In the genomic region with DNA sequence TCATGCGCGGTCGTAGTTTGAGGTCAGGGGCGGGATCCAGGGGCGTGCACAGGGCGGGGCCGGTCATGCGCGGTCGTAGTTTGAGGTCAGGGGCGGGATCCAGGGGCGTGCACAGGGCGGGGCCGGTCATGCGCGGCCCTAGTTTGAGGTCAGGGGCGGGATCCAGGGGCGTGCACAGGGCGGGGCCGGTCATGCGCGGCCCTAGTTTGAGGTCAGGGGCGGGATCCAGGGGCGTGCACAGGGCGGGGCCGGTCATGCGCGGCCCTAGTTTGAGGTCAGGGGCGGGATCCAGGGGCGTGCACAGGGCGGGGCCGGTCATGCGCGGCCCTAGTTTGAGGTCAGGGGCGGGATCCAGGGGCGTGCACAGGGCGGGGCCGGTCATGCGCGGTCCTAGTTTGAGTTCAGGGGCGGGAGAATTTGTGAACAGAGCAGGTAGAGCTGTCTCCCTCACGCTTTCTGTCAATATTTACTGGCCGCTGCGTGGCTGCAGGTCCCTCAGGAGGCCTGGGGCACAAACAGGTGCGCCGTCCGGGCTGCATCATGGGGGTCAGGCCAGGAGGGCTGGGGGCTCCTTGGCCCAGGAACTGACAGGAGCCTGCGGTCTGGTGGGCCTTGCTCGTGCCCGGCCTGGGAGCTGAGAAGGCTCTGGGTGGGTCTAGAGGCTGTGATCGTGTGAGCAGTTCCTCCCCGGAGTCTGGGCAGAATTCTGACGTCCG, we compare ENCODE assay signal across 9 cellular contexts. TPM values are rescaled to one million over a fixed set of nuclear protein-coding genes. Genes with fewer than 3 reads are reported as not detected.
A peak's percentile ranks its signal among the peaks of the same experiment; 100 is the strongest.
DNase-seq lines count a peak whose midpoint lies in the region; ATAC-seq and TF ChIP-seq lines count a peak whose summit lies in the region.
"Not testable (repeated sequence)": the region's sequence is repeated elsewhere in the genome, so short reads cannot be mapped to it uniquely, and the experiment has no call there.
"Had no signal": no experiment of that assay in that cellular context is flagged by ENCODE, and none has a peak within 500 bp of the region (broad histone marks: within the 10 kb centered on the region; RNA-seq: fewer than 3 reads in every experiment).

No MANE protein-coding gene starts in this region.

- peak overlapping the region in 1 of 2 donors; percentile 42 for H3K4me3 ChIP-seq in CD4-positive, alpha-beta memory T cell (ENCODE audit: low read length in 2 of 2)
- H3K4me3 ChIP-seq in effector memory CD4-positive, alpha-beta T cell (ENCODE audit: insufficient read depth, low read depth, low read length, poor library complexity, severe bottlenecking) = peak overlapping the region; percentile 61
- peak overlapping the region; percentile 21 for H3K4me3 ChIP-seq in kidney epithelial cell (ENCODE audit: low read depth, low read length)

- H3K9me3 Mint-ChIP-seq in CD4-positive, alpha-beta memory T cell = peaks cover 0 to 12% (median 0%) of the 10 kb centered on the region in 8 donors
- H3K9me3 Mint-ChIP-seq in activated B cell treated with CpG ODN at 0.5 μM for 24 hours; activated naive CD4-positive, alpha-beta T cell treated with anti-CD3 and anti-CD28 coated beads for 36 hours; osteocyte (ENCODE audit: unreplicated experiment); stimulated activated naive CD8-positive, alpha-beta T cell treated with anti-CD3 and anti-CD28 coated beads, Interleukin-15, Interleukin-2, amounts not matched to agents 100 ng/mL and 50 ng/mL, for 24 hours: not testable (repeated sequence)

- H3K9me3 ChIP-seq in CD4-positive, alpha-beta memory T cell (ENCODE audit: control insufficient read depth in 1 of 2, low read length in 2 of 2); effector memory CD4-positive, alpha-beta T cell (ENCODE audit: control insufficient read depth, low read length): not testable (repeated sequence)

- peaks cover 17% of the 10 kb centered on the region for H3K4me1 ChIP-seq in CD4-positive, alpha-beta memory T cell (ENCODE audit: insufficient read depth, low read length)
- peaks cover 14% of the 10 kb centered on the region for H3K4me1 ChIP-seq in effector memory CD4-positive, alpha-beta T cell (ENCODE audit: control insufficient read depth, insufficient read depth, low read length, poor library complexity, severe bottlenecking)

- POLR2A ChIA-PET in CD4-positive, alpha-beta memory T cell (lab: Charles Lee; ENCODE audit: partially characterized antibody) = interaction anchor here (1.2 kb wide), 1 partner anchor 15 kb away, joined by 6 read pairs; no protein-coding TSS in a partner anchor
- POLR2A ChIA-PET in activated B cell treated with CpG ODN at 0.5 μM for 24 hours (lab: Charles Lee) = interaction anchor here (0.8 kb wide), 1 partner anchor 556 kb away, joined by 3 read pairs; no protein-coding TSS in a partner anchor

- H3K27ac Mint-ChIP-seq in CD4-positive, alpha-beta memory T cell = peak overlapping the region in 5 of 7 donors; percentile 57 to 93 (median 86)
- H3K27ac Mint-ChIP-seq in activated B cell treated with CpG ODN at 0.5 μM for 24 hours (peak overlapping the region; percentile 66), osteocyte (ENCODE audit: unreplicated experiment) (peak overlapping the region; percentile 18)
- H3K27ac Mint-ChIP-seq in activated naive CD4-positive, alpha-beta T cell treated with anti-CD3 and anti-CD28 coated beads for 36 hours = peak overlapping the region; percentile 53
- H3K27ac Mint-ChIP-seq in stimulated activated naive CD8-positive, alpha-beta T cell treated with anti-CD3 and anti-CD28 coated beads, Interleukin-15, Interleukin-2, amounts not matched to agents 100 ng/mL and 50 ng/mL, for 24 hours = not testable (repeated sequence)

- peak; percentile 46 to 66 (median 60) for DNase-seq in CD4-positive, alpha-beta memory T cell
- DNase-seq in NCI-H146 (lab: John Stamatoyannopoulos, UW) = peak; percentile 83
- not testable (repeated sequence) for DNase-seq in activated B cell treated with CpG ODN at 0.5 μM for 24 hours; kidney epithelial cell (ENCODE audit: low read depth); osteocyte (ENCODE audit: extremely low spot score, unreplicated experiment)
- peak; percentile 40 for DNase-seq in activated naive CD4-positive, alpha-beta T cell treated with anti-CD3 and anti-CD28 coated beads for 36 hours
- peak in 2 of 3 donors; percentile 18 to 34 for DNase-seq in effector memory CD4-positive, alpha-beta T cell

- H3K27me3 Mint-ChIP-seq in CD4-positive, alpha-beta memory T cell; activated B cell treated with CpG ODN at 0.5 μM for 24 hours; osteocyte (ENCODE audit: unreplicated experiment): not testable (repeated sequence)
- H3K27me3 Mint-ChIP-seq in activated naive CD4-positive, alpha-beta T cell treated with anti-CD3 and anti-CD28 coated beads for 36 hours (ENCODE audit: low read depth) = peaks cover 19% of the 10 kb centered on the region
- peaks cover 15% of the 10 kb centered on the region for H3K27me3 Mint-ChIP-seq in stimulated activated naive CD8-positive, alpha-beta T cell treated with anti-CD3 and anti-CD28 coated beads, Interleukin-15, Interleukin-2, amounts not matched to agents 100 ng/mL and 50 ng/mL, for 24 hours

- ATAC-seq in activated B cell treated with CpG ODN at 0.5 μM for 24 hours (ENCODE audit: low read depth) = peak; percentile 22

- peak overlapping the region; percentile 25 for H3K27ac ChIP-seq in CD4-positive, alpha-beta memory T cell (ENCODE audit: low read depth, low read length)
- peak overlapping the region; percentile 37 for H3K27ac ChIP-seq in effector memory CD4-positive, alpha-beta T cell (ENCODE audit: insufficient read depth, low read length, poor library complexity, severe bottlenecking)

- H3K27me3 ChIP-seq in CD4-positive, alpha-beta memory T cell (ENCODE audit: insufficient read depth, low read length) = not testable (repeated sequence)
- peaks cover 10% of the 10 kb centered on the region for H3K27me3 ChIP-seq in effector memory CD4-positive, alpha-beta T cell (replicated peaks; ENCODE audit: control insufficient read depth, insufficient read depth, low read length, poor library complexity, severe bottlenecking)
- peaks cover 30% of the 10 kb centered on the region for H3K27me3 ChIP-seq in kidney epithelial cell (ENCODE audit: control insufficient read depth, insufficient read depth, low read length)

- intact Hi-C loops in CD4-positive, alpha-beta memory T cell (cut with micrococcal nuclease); activated B cell treated with CpG ODN at 0.5 μM for 24 hours (cut with micrococcal nuclease); activated naive CD4-positive, alpha-beta T cell treated with anti-CD3 and anti-CD28 coated beads for 36 hours (cut with micrococcal nuclease): not testable (repeated sequence)

- CTCF ChIA-PET in CD4-positive, alpha-beta memory T cell (lab: Charles Lee; ENCODE audit: partially characterized antibody); activated B cell treated with CpG ODN at 0.5 μM for 24 hours (lab: Charles Lee); activated naive CD4-positive, alpha-beta T cell treated with anti-CD3 and anti-CD28 coated beads for 36 hours (lab: Charles Lee): not testable (repeated sequence)

- H3K36me3 Mint-ChIP-seq in CD4-positive, alpha-beta memory T cell; activated B cell treated with CpG ODN at 0.5 μM for 24 hours (ENCODE audit: low read depth); activated naive CD4-positive, alpha-beta T cell treated with anti-CD3 and anti-CD28 coated beads for 36 hours (ENCODE audit: low read depth); osteocyte (ENCODE audit: unreplicated experiment); stimulated activated naive CD8-positive, alpha-beta T cell treated with anti-CD3 and anti-CD28 coated beads, Interleukin-15, Interleukin-2, amounts not matched to agents 100 ng/mL and 50 ng/mL, for 24 hours (ENCODE audit: low read depth): not testable (repeated sequence)

- H3K4me3 Mint-ChIP-seq in CD4-positive, alpha-beta memory T cell = peak overlapping the region; percentile 62 to 77 (median 68)
- H3K4me3 Mint-ChIP-seq in activated B cell treated with CpG ODN at 0.5 μM for 24 hours = peak overlapping the region; percentile 48
- peak overlapping the region; percentile 42 for H3K4me3 Mint-ChIP-seq in activated naive CD4-positive, alpha-beta T cell treated with anti-CD3 and anti-CD28 coated beads for 36 hours
- peak overlapping the region; percentile 62 for H3K4me3 Mint-ChIP-seq in osteocyte (ENCODE audit: unreplicated experiment)
- peak overlapping the region; percentile 37 for H3K4me3 Mint-ChIP-seq in stimulated activated naive CD8-positive, alpha-beta T cell treated with anti-CD3 and anti-CD28 coated beads, Interleukin-15, Interleukin-2, amounts not matched to agents 100 ng/mL and 50 ng/mL, for 24 hours

- H3K4me1 Mint-ChIP-seq in CD4-positive, alpha-beta memory T cell = peaks cover 0 to 15% (median 7%) of the 10 kb centered on the region in 4 donors
- H3K4me1 Mint-ChIP-seq in activated B cell treated with CpG ODN at 0.5 μM for 24 hours; activated naive CD4-positive, alpha-beta T cell treated with anti-CD3 and anti-CD28 coated beads for 36 hours (ENCODE audit: low read depth); osteocyte (ENCODE audit: unreplicated experiment): not testable (repeated sequence)
- H3K4me1 Mint-ChIP-seq in stimulated activated naive CD8-positive, alpha-beta T cell treated with anti-CD3 and anti-CD28 coated beads, Interleukin-15, Interleukin-2, amounts not matched to agents 100 ng/mL and 50 ng/mL, for 24 hours (ENCODE audit: low read depth) = peaks cover 14% of the 10 kb centered on the region

- H3K36me3 ChIP-seq in CD4-positive, alpha-beta memory T cell (ENCODE audit: insufficient read depth, low read length); effector memory CD4-positive, alpha-beta T cell (ENCODE audit: control insufficient read depth, insufficient read depth, low read length); kidney epithelial cell (ENCODE audit: control insufficient read depth, insufficient read depth, low read length): not testable (repeated sequence)

- TF ChIP-seq CTCF in activated B cell treated with CpG ODN at 0.5 μM for 24 hours (IDR thresholded peaks at IDR 0.05); kidney epithelial cell (IDR thresholded peaks at IDR 0.05; ENCODE audit: insufficient read depth, low read length, poor library complexity, severe bottlenecking); osteocyte (IDR thresholded peaks at IDR 0.05): not testable (repeated sequence)

RNA-seq across cellular contexts. Expression of a gene that starts 32.8 kb away (rescaled TPM):
- under 1 TPM; 0.90 to 1.00 TPM for total RNA-seq in CD4-positive, alpha-beta memory T cell
- polyA plus RNA-seq in CD4-positive, alpha-beta memory T cell = under 1 TPM in 1 of 2 donors, not detected in 1; 0.07 TPM
- 5.2 and 6.2 TPM in 2 replicates for total RNA-seq in activated B cell treated with CpG ODN at 0.5 μM for 24 hours
- total RNA-seq in activated naive CD4-positive, alpha-beta T cell treated with anti-CD3 and anti-CD28 coated beads for 36 hours = 1 to 10 TPM; 1.1 TPM
- 6.4 and 11.4 TPM in 2 replicates for total RNA-seq in kidney epithelial cell
- 0.84 and 0.89 TPM in 2 replicates for total RNA-seq in osteocyte

RNA-seq across cellular contexts. Expression of a gene that starts 59.2 kb away (rescaled TPM):
- total RNA-seq in CD4-positive, alpha-beta memory T cell = not detected
- not detected for polyA plus RNA-seq in CD4-positive, alpha-beta memory T cell
- total RNA-seq in activated B cell treated with CpG ODN at 0.5 μM for 24 hours = 0.07 and 0.44 TPM in 2 replicates
- under 1 TPM in 1 of 2 experiments, not detected in 1; 0.10 TPM for total RNA-seq in activated naive CD4-positive, alpha-beta T cell treated with anti-CD3 and anti-CD28 coated beads for 36 hours
- total RNA-seq in kidney epithelial cell = not detected in 2 replicates
- 0.24 TPM in 1 of 2 replicates, not detected in the other for total RNA-seq in osteocyte
- total RNA-seq: fibroblast of villous mesenchyme had no signal
